In the genomic region with DNA sequence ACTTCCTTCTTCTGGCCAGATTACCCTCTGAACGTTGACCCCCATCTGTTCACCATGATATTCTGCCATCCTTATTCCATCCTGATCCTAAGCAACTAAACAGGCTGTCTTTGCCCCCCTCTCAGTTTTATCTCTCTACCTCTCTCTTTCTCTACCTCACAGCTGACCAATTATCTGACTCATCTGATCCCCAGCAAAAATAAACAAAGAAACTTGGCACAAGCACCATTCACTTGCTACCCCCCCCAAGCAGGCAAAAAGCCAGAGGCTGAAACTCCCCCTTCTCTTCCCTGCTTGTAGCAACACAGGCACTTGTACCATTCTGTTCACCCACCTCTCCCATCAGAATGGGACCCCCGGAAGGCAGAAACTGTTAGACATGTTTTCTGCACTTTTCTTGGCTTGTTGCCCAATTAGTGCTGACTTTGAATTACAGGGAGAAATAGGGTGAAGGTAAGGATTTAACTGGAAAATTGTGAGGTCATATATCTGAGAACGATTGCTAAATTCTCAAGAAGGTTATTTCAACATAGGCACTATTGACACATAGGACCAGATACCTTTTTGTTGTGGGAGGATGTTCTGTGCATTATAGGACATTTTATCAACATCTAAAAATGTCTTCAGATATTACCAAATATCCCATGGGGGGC, we compare ENCODE assay signal across 1 cellular context.
A peak's percentile ranks its signal among the peaks of the same experiment; 100 is the strongest.
TF ChIP-seq lines count a peak whose summit lies in the region.

No MANE protein-coding gene starts in this region.

TF ChIP-seq in HepG2, 621 proteins besides CTCF, POLR2A, EP300 and RAD21 (continued from another document and continues in another):
- TF ChIP-seq TRIM22 (IDR thresholded peaks at IDR 0.05) (no peak), LCORL (IDR thresholded peaks at IDR 0.05) (0 out of 2 replicates have a peak, but pooled peaks have one; percentile 31), LCORL (CRISPR knock-in tag; IDR thresholded peaks at IDR 0.05) (no peak), HDAC6 (IDR thresholded peaks at IDR 0.05; ENCODE audit: low read depth, low read length) (no peak), PLRG1 (conservative IDR thresholded peaks at IDR 0.05) (no peak), ZNF513 (CRISPR knock-in tag; conservative IDR thresholded peaks at IDR 0.05) (no peak), ZNF101 (CRISPR knock-in tag; IDR thresholded peaks at IDR 0.05; ENCODE audit: borderline replicate concordance, low read depth) (no peak), NR2F1 (CRISPR knock-in tag; IDR thresholded peaks at IDR 0.05) (peak in 1 of 2 experiments; percentile 22; a peak in 1 of 4 replicates), ZNF644 (CRISPR knock-in tag; IDR thresholded peaks at IDR 0.05; ENCODE audit: low read depth) (0 out of 2 replicates have a peak, but pooled peaks have one; percentile 22), RXRB (CRISPR knock-in tag; IDR thresholded peaks at IDR 0.05; ENCODE audit: borderline replicate concordance) (no peak), ZNF18 (CRISPR knock-in tag; IDR thresholded peaks at IDR 0.05; ENCODE audit: insufficient replicate concordance) (no peak), ZBTB40 (IDR thresholded peaks at IDR 0.05) (no peak), ZBTB40 (CRISPR knock-in tag; IDR thresholded peaks at IDR 0.05) (no peak), ZNF781 (CRISPR knock-in tag; IDR thresholded peaks at IDR 0.05; ENCODE audit: borderline replicate concordance, not compliant biosample characterization) (no peak), ZNF33A (CRISPR knock-in tag; IDR thresholded peaks at IDR 0.05; ENCODE audit: borderline replicate concordance) (no peak), FOSL1 (CRISPR knock-in tag; IDR thresholded peaks at IDR 0.05; ENCODE audit: borderline replicate concordance) (no peak; the same call in 1 of the 2 replicates), ZNF253 (CRISPR knock-in tag; IDR thresholded peaks at IDR 0.05; ENCODE audit: borderline replicate concordance) (no peak), ZNF160 (CRISPR knock-in tag; IDR thresholded peaks at IDR 0.05) (no peak)
- TF ChIP-seq, protein P1, sequence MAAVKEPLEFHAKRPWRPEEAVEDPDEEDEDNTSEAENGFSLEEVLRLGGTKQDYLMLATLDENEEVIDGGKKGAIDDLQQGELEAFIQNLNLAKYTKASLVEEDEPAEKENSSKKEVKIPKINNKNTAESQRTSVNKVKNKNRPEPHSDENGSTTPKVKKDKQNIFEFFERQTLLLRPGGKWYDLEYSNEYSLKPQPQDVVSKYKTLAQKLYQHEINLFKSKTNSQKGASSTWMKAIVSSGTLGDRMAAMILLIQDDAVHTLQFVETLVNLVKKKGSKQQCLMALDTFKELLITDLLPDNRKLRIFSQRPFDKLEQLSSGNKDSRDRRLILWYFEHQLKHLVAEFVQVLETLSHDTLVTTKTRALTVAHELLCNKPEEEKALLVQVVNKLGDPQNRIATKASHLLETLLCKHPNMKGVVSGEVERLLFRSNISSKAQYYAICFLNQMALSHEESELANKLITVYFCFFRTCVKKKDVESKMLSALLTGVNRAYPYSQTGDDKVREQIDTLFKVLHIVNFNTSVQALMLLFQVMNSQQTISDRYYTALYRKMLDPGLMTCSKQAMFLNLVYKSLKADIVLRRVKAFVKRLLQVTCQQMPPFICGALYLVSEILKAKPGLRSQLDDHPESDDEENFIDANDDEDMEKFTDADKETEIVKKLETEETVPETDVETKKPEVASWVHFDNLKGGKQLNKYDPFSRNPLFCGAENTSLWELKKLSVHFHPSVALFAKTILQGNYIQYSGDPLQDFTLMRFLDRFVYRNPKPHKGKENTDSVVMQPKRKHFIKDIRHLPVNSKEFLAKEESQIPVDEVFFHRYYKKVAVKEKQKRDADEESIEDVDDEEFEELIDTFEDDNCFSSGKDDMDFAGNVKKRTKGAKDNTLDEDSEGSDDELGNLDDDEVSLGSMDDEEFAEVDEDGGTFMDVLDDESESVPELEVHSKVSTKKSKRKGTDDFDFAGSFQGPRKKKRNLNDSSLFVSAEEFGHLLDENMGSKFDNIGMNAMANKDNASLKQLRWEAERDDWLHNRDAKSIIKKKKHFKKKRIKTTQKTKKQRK (IDR thresholded peaks at IDR 0.05; ENCODE audit: low read length) = no peak
- TF ChIP-seq, protein P2, sequence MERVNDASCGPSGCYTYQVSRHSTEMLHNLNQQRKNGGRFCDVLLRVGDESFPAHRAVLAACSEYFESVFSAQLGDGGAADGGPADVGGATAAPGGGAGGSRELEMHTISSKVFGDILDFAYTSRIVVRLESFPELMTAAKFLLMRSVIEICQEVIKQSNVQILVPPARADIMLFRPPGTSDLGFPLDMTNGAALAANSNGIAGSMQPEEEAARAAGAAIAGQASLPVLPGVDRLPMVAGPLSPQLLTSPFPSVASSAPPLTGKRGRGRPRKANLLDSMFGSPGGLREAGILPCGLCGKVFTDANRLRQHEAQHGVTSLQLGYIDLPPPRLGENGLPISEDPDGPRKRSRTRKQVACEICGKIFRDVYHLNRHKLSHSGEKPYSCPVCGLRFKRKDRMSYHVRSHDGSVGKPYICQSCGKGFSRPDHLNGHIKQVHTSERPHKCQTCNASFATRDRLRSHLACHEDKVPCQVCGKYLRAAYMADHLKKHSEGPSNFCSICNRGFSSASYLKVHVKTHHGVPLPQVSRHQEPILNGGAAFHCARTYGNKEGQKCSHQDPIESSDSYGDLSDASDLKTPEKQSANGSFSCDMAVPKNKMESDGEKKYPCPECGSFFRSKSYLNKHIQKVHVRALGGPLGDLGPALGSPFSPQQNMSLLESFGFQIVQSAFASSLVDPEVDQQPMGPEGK (CRISPR knock-in tag; IDR thresholded peaks at IDR 0.05) = peak; percentile 58; the same call in 1 of the 2 replicates
- TF ChIP-seq, protein P3, sequence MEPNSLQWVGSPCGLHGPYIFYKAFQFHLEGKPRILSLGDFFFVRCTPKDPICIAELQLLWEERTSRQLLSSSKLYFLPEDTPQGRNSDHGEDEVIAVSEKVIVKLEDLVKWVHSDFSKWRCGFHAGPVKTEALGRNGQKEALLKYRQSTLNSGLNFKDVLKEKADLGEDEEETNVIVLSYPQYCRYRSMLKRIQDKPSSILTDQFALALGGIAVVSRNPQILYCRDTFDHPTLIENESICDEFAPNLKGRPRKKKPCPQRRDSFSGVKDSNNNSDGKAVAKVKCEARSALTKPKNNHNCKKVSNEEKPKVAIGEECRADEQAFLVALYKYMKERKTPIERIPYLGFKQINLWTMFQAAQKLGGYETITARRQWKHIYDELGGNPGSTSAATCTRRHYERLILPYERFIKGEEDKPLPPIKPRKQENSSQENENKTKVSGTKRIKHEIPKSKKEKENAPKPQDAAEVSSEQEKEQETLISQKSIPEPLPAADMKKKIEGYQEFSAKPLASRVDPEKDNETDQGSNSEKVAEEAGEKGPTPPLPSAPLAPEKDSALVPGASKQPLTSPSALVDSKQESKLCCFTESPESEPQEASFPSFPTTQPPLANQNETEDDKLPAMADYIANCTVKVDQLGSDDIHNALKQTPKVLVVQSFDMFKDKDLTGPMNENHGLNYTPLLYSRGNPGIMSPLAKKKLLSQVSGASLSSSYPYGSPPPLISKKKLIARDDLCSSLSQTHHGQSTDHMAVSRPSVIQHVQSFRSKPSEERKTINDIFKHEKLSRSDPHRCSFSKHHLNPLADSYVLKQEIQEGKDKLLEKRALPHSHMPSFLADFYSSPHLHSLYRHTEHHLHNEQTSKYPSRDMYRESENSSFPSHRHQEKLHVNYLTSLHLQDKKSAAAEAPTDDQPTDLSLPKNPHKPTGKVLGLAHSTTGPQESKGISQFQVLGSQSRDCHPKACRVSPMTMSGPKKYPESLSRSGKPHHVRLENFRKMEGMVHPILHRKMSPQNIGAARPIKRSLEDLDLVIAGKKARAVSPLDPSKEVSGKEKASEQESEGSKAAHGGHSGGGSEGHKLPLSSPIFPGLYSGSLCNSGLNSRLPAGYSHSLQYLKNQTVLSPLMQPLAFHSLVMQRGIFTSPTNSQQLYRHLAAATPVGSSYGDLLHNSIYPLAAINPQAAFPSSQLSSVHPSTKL (CRISPR knock-in tag; IDR thresholded peaks at IDR 0.05) = peak; percentile 57
